In genomic region chr5:16179936-16180788, GRCh38 we compare ENCODE assay signal across 16 cellular contexts. TPM values are rescaled to one million over a fixed set of nuclear protein-coding genes. Genes with fewer than 3 reads are reported as not detected.
A peak's percentile ranks its signal among the peaks of the same experiment; 100 is the strongest.
DNase-seq lines count a peak whose midpoint lies in the region; ATAC-seq, FAIRE-seq and TF ChIP-seq lines count a peak whose summit lies in the region.
"Had no signal": no experiment of that assay in that cellular context is flagged by ENCODE, and none has a peak within 500 bp of the region (broad histone marks: within the 10 kb centered on the region; RNA-seq: fewer than 3 reads in every experiment).

No MANE protein-coding gene starts in this region.

- H3K27me3 ChIP-seq in right atrium auricular region (peaks cover 6 to 16% of the 10 kb centered on the region in 2 donors), pancreas (peaks cover 0 to 3% (median 0%) of the 10 kb centered on the region in 4 donors)

- H3K9ac ChIP-seq in ES-I3 (ENCODE audit: low read depth, low read length), result peak overlapping the region; percentile 53; the same call in 1 of the 2 replicates

- peak; percentile 57 for DNase-seq in NCI-H69 (lab: John Stamatoyannopoulos, UW)
- no peak for DNase-seq in right atrium auricular region (ENCODE audit: low spot score)
- peak in 2 of 6 donors; percentile 62 to 71 for DNase-seq in pancreas
- DNase-seq in amniotic stem cell (lab: John Stamatoyannopoulos, UW), result no peak
- DNase-seq in GM13976 (ENCODE audit: low spot score), result no peak
- DNase-seq: activated CD4-positive, alpha-beta T cell treated with anti-CD3 and anti-CD28 coated beads, Interleukin-2, amount 10 ng/mL, durations not matched to agents 24 days and 14 days; activated effector memory CD4-positive, alpha-beta T cell treated with anti-CD3 and anti-CD28 coated beads, Interleukin-2, amount 50 U/mL, for 16 hours; CD4-positive, CD25-positive, alpha-beta regulatory T cell; central memory CD4-positive, alpha-beta T cell; left colon; NCI-H1436 treated with DMSO at 0.1 percent for 48 hours had no signal

- no peak for FAIRE-seq in pancreas (lab: Jason Lieb, UNC)

- peak overlapping the region; percentile 40 to 50 for H3K4me3 ChIP-seq in right atrium auricular region
- H3K4me3 ChIP-seq in pancreas, result peak overlapping the region in 3 of 4 donors; percentile 39 to 51 (median 39)

- H3K36me3 ChIP-seq in ES-I3 (ENCODE audit: insufficient read depth, low read length) (no peaks in the 10 kb centered on the region), right atrium auricular region (no peaks in the 10 kb centered on the region), pancreas (no peaks in the 10 kb centered on the region)

- WGBS in pancreas, 2 donors, result 2 to 3% methylated on average over 51 to 63 of the region's 63 CpGs

- no peak overlapping the region for H3K27ac ChIP-seq in right atrium auricular region
- no peak overlapping the region for H3K27ac ChIP-seq in pancreas

- ATAC-seq in pancreas, result peak in 3 of 4 donors; percentile 8 to 26 (median 20)
- ATAC-seq in HG02588 (IDR thresholded peaks at IDR 0.05; ENCODE audit: unreplicated experiment), result no peak
- no peak for ATAC-seq in HG03175 (IDR thresholded peaks at IDR 0.05; ENCODE audit: unreplicated experiment)
- ATAC-seq: left colon had no signal

- intact Hi-C loops in pancreas (cut with DNase I), result no loop called here

- no peaks in the 10 kb centered on the region; the same call in 1 of the 2 replicates for H3K4me1 ChIP-seq in ES-I3 (ENCODE audit: insufficient read depth, low read length)
- peaks cover 0 to 8% of the 10 kb centered on the region in 2 donors for H3K4me1 ChIP-seq in right atrium auricular region
- no peaks in the 10 kb centered on the region for H3K4me1 ChIP-seq in pancreas

- in situ Hi-C loops in GM13976 (cut with MboI; ENCODE audit: low sequenced_read_pairs, unreplicated experiment), result no loop called here

- H3K9me3 ChIP-seq in ES-I3 (ENCODE audit: control insufficient read depth, insufficient read depth, low read length), result no peaks in the 10 kb centered on the region
- H3K9me3 ChIP-seq in right atrium auricular region, result no peaks in the 10 kb centered on the region
- H3K9me3 ChIP-seq in pancreas, result no peaks in the 10 kb centered on the region

- TF ChIP-seq CTCF in right atrium auricular region (IDR thresholded peaks at IDR 0.05), result no peak
- TF ChIP-seq CTCF in pancreas (IDR thresholded peaks at IDR 0.05), result no peak
- TF ChIP-seq CTCF in GM13976 (IDR thresholded peaks at IDR 0.05; ENCODE audit: borderline replicate concordance, control extremely low read depth, extremely low read depth, insufficient read depth, missing control alignments), result no peak

RNA-seq across cellular contexts. Expression of gene MARCHF11, which starts 0.6 kb away (rescaled TPM):
- total RNA-seq in right atrium auricular region (under 1 TPM; 0.24 to 0.33 TPM), pancreas (1 to 10 TPM in 1 of 6 donors, under 1 TPM in 5; 0.19 to 2.6 (median 0.34) TPM)
- under 1 TPM; 0.63 to 0.68 TPM for polyA plus RNA-seq in pancreas
- total RNA-seq: activated CD4-positive, alpha-beta T cell treated with anti-CD3 and anti-CD28 coated beads, Interleukin-2, amount 10 ng/mL, durations not matched to agents 24 days and 14 days; CD4-positive, CD25-positive, alpha-beta regulatory T cell; fibroblast of lung; HT-29; left colon had no signal
- polyA plus RNA-seq: CD4-positive, CD25-positive, alpha-beta regulatory T cell; fibroblast of lung had no signal

Comparison
In these comparisons a context has a peak if more than half of its experiments do, and no peak if none do; other contexts are left out.
1. ATAC-seq: peak in pancreas (3 of 4); none in HG02588 (single experiment) and HG03175 (single experiment).